In the genomic region with DNA sequence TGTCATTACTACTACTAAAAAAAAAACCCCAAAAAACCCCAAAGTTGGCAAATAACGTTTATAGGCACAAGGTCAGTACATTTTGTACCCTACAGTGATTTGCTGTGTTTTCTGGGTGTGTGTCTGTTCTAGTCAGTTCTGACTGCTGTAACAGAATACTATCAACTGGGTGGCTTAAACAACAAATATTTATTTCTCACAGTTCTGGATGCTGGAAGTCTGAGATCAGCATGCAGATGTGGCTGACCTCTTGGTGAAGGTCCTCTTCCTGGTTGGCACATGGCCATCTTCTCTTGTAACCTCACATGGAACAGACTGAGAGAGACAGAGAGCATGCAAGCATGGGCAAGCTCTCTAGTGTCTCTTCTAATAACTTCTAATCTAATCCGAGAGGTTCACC, we compare ENCODE assay signal across 16 cellular contexts.
A peak's percentile ranks its signal among the peaks of the same experiment; 100 is the strongest.
DNase-seq lines count a peak whose midpoint lies in the region; ATAC-seq, FAIRE-seq and TF ChIP-seq lines count a peak whose summit lies in the region.
"Had no signal": no experiment of that assay in that cellular context is flagged by ENCODE, and none has a peak within 500 bp of the region (broad histone marks: within the 10 kb centered on the region; RNA-seq: fewer than 3 reads in every experiment).

No MANE protein-coding gene starts in this region.

- peaks cover 0 to 8% of the 10 kb centered on the region in 2 donors for H3K36me3 ChIP-seq in psoas muscle (ENCODE audit: insufficient read depth in 1 of 2, low read depth in 1 of 2)

- peaks cover 13% of the 10 kb centered on the region for H3K4me1 ChIP-seq in psoas muscle
- H3K4me1 ChIP-seq: BLaER1 had no signal

- H3K27ac ChIP-seq in psoas muscle: no peak overlapping the region
- H3K27ac ChIP-seq: BLaER1, gastroesophageal sphincter had no signal

- H3K9me3 Mint-ChIP-seq in type B pancreatic cell: no peaks in the 10 kb centered on the region
- H3K9me3 Mint-ChIP-seq: effector memory CD8-positive, alpha-beta T cell had no signal

- H3K27me3 Mint-ChIP-seq in type B pancreatic cell: no peaks in the 10 kb centered on the region
- H3K27me3 Mint-ChIP-seq: effector memory CD8-positive, alpha-beta T cell had no signal

- ATAC-seq in esophagus mucosa (peak; percentile 63), psoas muscle (peak; percentile 40 to 64 (median 54)), GM21423 (IDR thresholded peaks at IDR 0.05; ENCODE audit: unreplicated experiment) (no peak)
- ATAC-seq: activated CD4-positive, CD25-positive, alpha-beta regulatory T cell treated with anti-CD3 and anti-CD28 coated beads, Interleukin-2, amount 50 U/mL, for 24 hours; effector memory CD8-positive, alpha-beta T cell; gastroesophageal sphincter had no signal

- 26 to 53% (median 39%) methylated on average over 2 of the region's 2 CpGs for WGBS in psoas muscle, 3 donors

- no peak overlapping the region for H3K4me3 ChIP-seq in psoas muscle
- H3K4me3 ChIP-seq: BLaER1, gastroesophageal sphincter had no signal

- no peak overlapping the region for H3K27ac Mint-ChIP-seq in type B pancreatic cell
- H3K27ac Mint-ChIP-seq: effector memory CD8-positive, alpha-beta T cell had no signal

- no peaks in the 10 kb centered on the region for H3K9me3 ChIP-seq in psoas muscle
- H3K9me3 ChIP-seq: gastroesophageal sphincter had no signal

- DNase-seq in GM12892 (ENCODE audit: insufficient read length): no peak
- DNase-seq in NCI-H2196 (lab: John Stamatoyannopoulos, UW; ENCODE audit: unreplicated experiment): peak; percentile 77
- DNase-seq in psoas muscle: no peak
- DNase-seq in NCI-H1105 treated with DMSO at 0.1 percent for 48 hours (lab: John Stamatoyannopoulos, UW): no peak
- DNase-seq in type B pancreatic cell (ENCODE audit: extremely low spot score, unreplicated experiment): no peak
- DNase-seq: activated naive CD4-positive, alpha-beta T cell treated with Interleukin-2 at 50 U/mL for 16 hours; effector memory CD8-positive, alpha-beta T cell; kidney; NCI-H1092; NCI-H446 treated with DMSO at 0.1 percent for 48 hours; posterior cingulate gyrus had no signal

- no peak for TF ChIP-seq CTCF in psoas muscle (IDR thresholded peaks at IDR 0.05)
- no peak for TF ChIP-seq CTCF in type B pancreatic cell (conservative IDR thresholded peaks at IDR 0.05)

- H3K27me3 ChIP-seq in psoas muscle (ENCODE audit: insufficient read depth in 3 of 3, low read length in 2 of 3): no peaks in the 10 kb centered on the region
- H3K27me3 ChIP-seq: BLaER1, gastroesophageal sphincter had no signal

- intact Hi-C loops in psoas muscle (cut with DNase I): no loop called here

- peaks cover 4% of the 10 kb centered on the region for H3K4me1 Mint-ChIP-seq in type B pancreatic cell (ENCODE audit: unreplicated experiment)

- TF ChIP-seq POLR2A in GM12892 (IDR thresholded peaks at IDR 0.05; ENCODE audit: low read depth, low read length): no peak

- H3K36me3 Mint-ChIP-seq in type B pancreatic cell: peaks cover 42% of the 10 kb centered on the region

- FAIRE-seq in GM12892 (lab: Jason Lieb, UNC): peak; percentile 73
- FAIRE-seq: kidney had no signal

- H3K4me3 Mint-ChIP-seq in type B pancreatic cell: no peak overlapping the region
- H3K4me3 Mint-ChIP-seq: effector memory CD8-positive, alpha-beta T cell had no signal
